8 cellular contexts compared by ENCODE assay signal in the genomic region with DNA sequence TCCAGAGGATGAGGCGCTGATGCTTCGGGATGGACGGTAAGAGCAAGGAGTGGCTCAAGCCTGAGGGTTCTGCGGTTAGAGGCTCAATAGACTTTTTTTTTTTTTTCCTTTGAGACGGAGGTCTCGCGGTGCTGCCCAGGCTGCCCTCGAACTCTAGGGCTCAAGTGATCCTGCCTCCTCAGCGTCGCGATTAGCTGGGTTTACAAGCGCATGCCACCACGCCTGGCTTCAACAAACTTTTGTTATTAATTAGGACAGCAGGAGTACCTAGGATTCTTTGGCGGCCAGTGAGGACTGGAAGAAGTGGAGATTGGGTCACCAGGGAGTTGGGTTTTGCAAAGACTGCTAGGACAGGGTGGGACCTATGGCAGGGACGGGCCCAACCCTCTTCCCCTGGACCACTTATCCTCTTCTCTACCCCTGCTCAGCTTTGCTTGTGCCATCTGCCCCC. TPM values are rescaled to one million over a fixed set of nuclear protein-coding genes. Genes with fewer than 3 reads are reported as not detected.
DNase-seq lines count a peak whose midpoint lies in the region; ATAC-seq and FAIRE-seq lines count a peak whose summit lies in the region.

No MANE protein-coding gene starts in this region.

- H3K36me3 ChIP-seq in mucosa of rectum (ENCODE audit: control insufficient read depth in 2 of 2, insufficient read depth in 2 of 2, low read length in 2 of 2): peaks cover 27 to 30% of the 10 kb centered on the region in 2 donors

- H3K27me3 Mint-ChIP-seq in activated T-cell treated with anti-CD3 and anti-CD28 coated beads, Interleukin-2, amount 50 U/mL, for 24 hours: no peaks in the 10 kb centered on the region

- H3K27ac ChIP-seq in mucosa of rectum (ENCODE audit: low read depth in 2 of 2, low read length in 2 of 2): peak overlapping the region in 1 of 2 donors; percentile 82

- peaks cover 13 to 18% of the 10 kb centered on the region in 2 donors for H3K4me1 ChIP-seq in mucosa of rectum (ENCODE audit: control insufficient read depth in 2 of 2, insufficient read depth in 2 of 2, low read length in 2 of 2)

- H3K4me3 ChIP-seq in mucosa of rectum (ENCODE audit: low read length in 2 of 2): peak overlapping the region; percentile 78 to 100

- no peak for FAIRE-seq in GM19239 (lab: Jason Lieb, UNC)

- no peaks in the 10 kb centered on the region for H3K9me3 Mint-ChIP-seq in activated T-cell treated with anti-CD3 and anti-CD28 coated beads, Interleukin-2, amount 50 U/mL, for 24 hours

- peaks cover 53% of the 10 kb centered on the region for H3K4me1 Mint-ChIP-seq in activated T-cell treated with anti-CD3 and anti-CD28 coated beads, Interleukin-2, amount 50 U/mL, for 24 hours (ENCODE audit: low read depth)

- peak overlapping the region; percentile 95 for H3K4me3 Mint-ChIP-seq in activated T-cell treated with anti-CD3 and anti-CD28 coated beads, Interleukin-2, amount 50 U/mL, for 24 hours

- DNase-seq in activated T-cell treated with anti-CD3 and anti-CD28 coated beads, Interleukin-2, amount 50 U/mL, for 24 hours: no peak
- DNase-seq in activated T-cell treated with anti-CD3 and anti-CD28 coated beads, Interleukin-2, amount 50 U/mL, for 48 hours: no peak
- DNase-seq in OCI-M1 (lab: John Stamatoyannopoulos, UW): peak; percentile 76
- DNase-seq in dermis blood vessel endothelial cell: peak; percentile 57
- no peak for DNase-seq in GM19239 (ENCODE audit: insufficient read length, low spot score)
- DNase-seq in COR-L47 (lab: John Stamatoyannopoulos, UW): no peak

- no peaks in the 10 kb centered on the region for H3K9me3 ChIP-seq in mucosa of rectum (ENCODE audit: control insufficient read depth in 2 of 2, low read length in 2 of 2)

- H3K36me3 Mint-ChIP-seq in activated T-cell treated with anti-CD3 and anti-CD28 coated beads, Interleukin-2, amount 50 U/mL, for 24 hours (ENCODE audit: low read depth): peaks cover 75% of the 10 kb centered on the region

- no peak for ATAC-seq in HG02973 (IDR thresholded peaks at IDR 0.05; ENCODE audit: unreplicated experiment)

- H3K9ac ChIP-seq in mucosa of rectum (ENCODE audit: low read depth in 1 of 2, low read length in 2 of 2): peak overlapping the region; percentile 83 to 96

- H3K27ac Mint-ChIP-seq in activated T-cell treated with anti-CD3 and anti-CD28 coated beads, Interleukin-2, amount 50 U/mL, for 24 hours: peak overlapping the region; percentile 98

- no peaks in the 10 kb centered on the region for H3K27me3 ChIP-seq in mucosa of rectum (ENCODE audit: control insufficient read depth in 2 of 2, insufficient read depth in 2 of 2, low read length in 2 of 2)

RNA-seq across cellular contexts. Expression of a gene that starts 0.6 kb away (rescaled TPM):
- 21.1 and 23.8 TPM in 2 replicates for total RNA-seq in dermis blood vessel endothelial cell

RNA-seq across cellular contexts. Expression of a gene that starts 0.8 kb away (rescaled TPM):
- 3.3 and 5.3 TPM in 2 replicates for total RNA-seq in dermis blood vessel endothelial cell

RNA-seq across cellular contexts. Expression of a gene that starts 9.2 kb away (rescaled TPM):
- total RNA-seq in dermis blood vessel endothelial cell: 0.56 TPM in 1 of 2 replicates, not detected in the other

RNA-seq across cellular contexts. Expression of a gene that starts 10.1 kb away (rescaled TPM):
- total RNA-seq in dermis blood vessel endothelial cell: 0.14 TPM in 1 of 2 replicates, not detected in the other

RNA-seq across cellular contexts. Expression of a gene that starts 20.1 kb away (rescaled TPM):
- 21.3 and 33.4 TPM in 2 replicates for total RNA-seq in dermis blood vessel endothelial cell

Comparison
In these comparisons a context has a peak if more than half of its experiments do, and no peak if none do; other contexts are left out.
1. DNase-seq: peak in OCI-M1 (single experiment) and dermis blood vessel endothelial cell (single experiment); none in activated T-cell treated with anti-CD3 and anti-CD28 coated beads, Interleukin-2, amount 50 U/mL, for 24 hours (single experiment), activated T-cell treated with anti-CD3 and anti-CD28 coated beads, Interleukin-2, amount 50 U/mL, for 48 hours (0 of 2), GM19239 (single experiment) and COR-L47 (single experiment).